19 cellular contexts compared by ENCODE assay signal in the genomic region with DNA sequence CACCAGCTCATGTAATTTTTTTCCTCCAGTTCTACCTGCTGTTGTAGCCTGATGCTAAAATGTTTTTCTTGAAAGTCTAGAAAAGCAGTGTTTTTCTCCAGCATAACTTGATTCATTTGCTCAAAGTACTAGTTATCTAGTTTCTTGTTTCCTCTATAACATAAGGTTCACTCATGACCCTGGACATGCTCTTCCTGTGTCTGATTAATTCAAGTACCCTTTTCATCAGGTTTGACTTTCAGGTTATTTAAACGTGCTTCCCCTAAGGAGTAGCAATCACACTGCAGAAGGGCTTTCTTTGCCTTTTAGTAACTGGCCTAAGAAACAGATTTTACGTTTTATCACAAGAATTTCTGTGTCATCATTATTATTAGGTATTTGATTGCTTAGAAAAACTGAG.
A peak's percentile ranks its signal among the peaks of the same experiment; 100 is the strongest.
DNase-seq lines count a peak whose midpoint lies in the region; ATAC-seq, FAIRE-seq and TF ChIP-seq lines count a peak whose summit lies in the region.
"Had no signal": no experiment of that assay in that cellular context is flagged by ENCODE, and none has a peak within 500 bp of the region (broad histone marks: within the 10 kb centered on the region; RNA-seq: fewer than 3 reads in every experiment).

No MANE protein-coding gene starts in this region.

- no peaks in the 10 kb centered on the region for H3K4me1 ChIP-seq in gastroesophageal sphincter
- H3K4me1 ChIP-seq: BE2C had no signal

- no peak overlapping the region for H3K4me3 ChIP-seq in gastroesophageal sphincter

- CTCF ChIA-PET in activated CD8-positive, alpha-beta memory T cell treated with anti-CD3 and anti-CD28 coated beads, Interleukin-2, amount 10 ng/mL, durations not matched to agents 7 days and 5 days (lab: Charles Lee) = interaction anchor here (1.2 kb wide), 1 partner anchor 143 kb away, joined by 3 read pairs; no protein-coding TSS in a partner anchor

- H3K9me3 Mint-ChIP-seq in activated CD8-positive, alpha-beta memory T cell treated with anti-CD3 and anti-CD28 coated beads, Interleukin-2, amount 10 ng/mL, durations not matched to agents 7 days and 5 days (ENCODE audit: low read depth) = no peaks in the 10 kb centered on the region
- H3K9me3 Mint-ChIP-seq in nephron = peaks cover 4% of the 10 kb centered on the region

- 40 to 60% methylated on average over 1 to 2 of the region's 2 CpGs for WGBS in gastroesophageal sphincter (ENCODE audit: low coverage in 1 of 2), 2 donors

- TF ChIP-seq CTCF in GM10266 (IDR thresholded peaks at IDR 0.05; ENCODE audit: control insufficient read depth, insufficient read depth, low read depth, missing control alignments) = no peak
- no peak for TF ChIP-seq CTCF in nephron (IDR thresholded peaks at IDR 0.05; ENCODE audit: unreplicated experiment in 3 of 3)
- no peak for TF ChIP-seq CTCF in gastroesophageal sphincter (IDR thresholded peaks at IDR 0.05)

- peak overlapping the region; percentile 52 for H3K27ac Mint-ChIP-seq in activated CD8-positive, alpha-beta memory T cell treated with anti-CD3 and anti-CD28 coated beads, Interleukin-2, amount 10 ng/mL, durations not matched to agents 7 days and 5 days
- peak overlapping the region; percentile 5 to 55 (median 8) for H3K27ac Mint-ChIP-seq in nephron
- H3K27ac Mint-ChIP-seq: CD4-positive, alpha-beta memory T cell had no signal

- DNase-seq in activated CD8-positive, alpha-beta memory T cell treated with anti-CD3 and anti-CD28 coated beads, Interleukin-2, amount 10 ng/mL, durations not matched to agents 7 days and 5 days = no peak
- DNase-seq in activated CD8-positive, alpha-beta memory T cell treated with anti-CD3 and anti-CD28 coated beads for 24 hours = no peak
- DNase-seq in GM10266 (ENCODE audit: extremely low spot score) (peak; percentile 3), GM19239 (ENCODE audit: insufficient read length, low spot score) (no peak)
- DNase-seq: BE2C; CD4-positive, alpha-beta memory T cell; DMS79 treated with DMSO at 0.1 percent for 48 hours; HCEC 1CT; IMR-90; Kasumi-1; NCI-H187 treated with DMSO at 0.1 percent for 48 hours; NCI-H510A; NCI-H82; RPMI8226 had no signal

- no peak for TF ChIP-seq EP300 in gastroesophageal sphincter (IDR thresholded peaks at IDR 0.05)

- H3K27me3 Mint-ChIP-seq in activated CD8-positive, alpha-beta memory T cell treated with anti-CD3 and anti-CD28 coated beads, Interleukin-2, amount 10 ng/mL, durations not matched to agents 7 days and 5 days = no peaks in the 10 kb centered on the region
- no peaks in the 10 kb centered on the region for H3K27me3 Mint-ChIP-seq in nephron (ENCODE audit: low read depth)
- H3K27me3 Mint-ChIP-seq: CD4-positive, alpha-beta memory T cell had no signal

- H3K36me3 ChIP-seq in gastroesophageal sphincter = no peaks in the 10 kb centered on the region
- H3K36me3 ChIP-seq: BE2C had no signal

- FAIRE-seq in GM19239 (lab: Jason Lieb, UNC) = peak; percentile 91
- FAIRE-seq: D721Med, G401.6 had no signal

- H3K4me1 Mint-ChIP-seq in activated CD8-positive, alpha-beta memory T cell treated with anti-CD3 and anti-CD28 coated beads, Interleukin-2, amount 10 ng/mL, durations not matched to agents 7 days and 5 days = peaks cover 10% of the 10 kb centered on the region
- H3K4me1 Mint-ChIP-seq in nephron = peaks cover 5% of the 10 kb centered on the region

- no peaks in the 10 kb centered on the region for H3K9me3 ChIP-seq in gastroesophageal sphincter
- H3K9me3 ChIP-seq: BE2C had no signal

- no peaks in the 10 kb centered on the region for H3K36me3 Mint-ChIP-seq in activated CD8-positive, alpha-beta memory T cell treated with anti-CD3 and anti-CD28 coated beads, Interleukin-2, amount 10 ng/mL, durations not matched to agents 7 days and 5 days
- no peaks in the 10 kb centered on the region for H3K36me3 Mint-ChIP-seq in nephron (ENCODE audit: low read depth)
- H3K36me3 Mint-ChIP-seq: CD4-positive, alpha-beta memory T cell had no signal

- no peak overlapping the region for H3K4me3 Mint-ChIP-seq in activated CD8-positive, alpha-beta memory T cell treated with anti-CD3 and anti-CD28 coated beads, Interleukin-2, amount 10 ng/mL, durations not matched to agents 7 days and 5 days
- H3K4me3 Mint-ChIP-seq in nephron = no peak overlapping the region
- H3K4me3 Mint-ChIP-seq: CD4-positive, alpha-beta memory T cell had no signal

- no peaks in the 10 kb centered on the region for H3K27me3 ChIP-seq in gastroesophageal sphincter
- H3K27me3 ChIP-seq: BE2C had no signal

- no peak overlapping the region for H3K27ac ChIP-seq in gastroesophageal sphincter

- no peak for ATAC-seq in activated CD8-positive, alpha-beta memory T cell treated with anti-CD3 and anti-CD28 coated beads, Interleukin-2, amount 10 ng/mL, durations not matched to agents 7 days and 5 days
- no peak for ATAC-seq in gastroesophageal sphincter
- no peak for ATAC-seq in GM21390 (IDR thresholded peaks at IDR 0.05; ENCODE audit: unreplicated experiment)

- no peak for TF ChIP-seq POLR2A in gastroesophageal sphincter (IDR thresholded peaks at IDR 0.05)
